ENCODE assay signal across 20 cellular contexts in the genomic region with DNA sequence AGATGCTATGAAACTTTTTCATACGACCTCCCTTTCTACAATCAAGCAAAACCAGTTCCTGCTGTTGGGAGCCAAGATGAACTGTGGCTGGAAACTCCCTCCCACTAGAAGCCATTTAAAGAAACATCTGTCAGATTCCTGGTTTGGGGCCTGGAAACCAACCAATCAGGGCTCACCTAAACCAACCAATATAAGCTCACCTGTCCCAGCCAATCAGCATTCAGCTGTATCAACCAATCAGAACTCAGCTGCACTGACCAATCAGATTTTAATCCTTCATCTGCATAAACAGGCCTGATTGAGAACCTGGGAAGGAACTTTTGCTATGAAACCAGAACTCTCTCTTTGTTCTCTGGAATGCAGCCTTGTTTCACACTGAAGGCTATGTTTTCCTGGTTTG. TPM values are rescaled to one million over a fixed set of nuclear protein-coding genes. Genes with fewer than 3 reads are reported as not detected.
A peak's percentile ranks its signal among the peaks of the same experiment; 100 is the strongest.
DNase-seq lines count a peak whose midpoint lies in the region; ATAC-seq, FAIRE-seq and TF ChIP-seq lines count a peak whose summit lies in the region.
"Had no signal": no experiment of that assay in that cellular context is flagged by ENCODE, and none has a peak within 500 bp of the region (broad histone marks: within the 10 kb centered on the region; RNA-seq: fewer than 3 reads in every experiment).

No MANE protein-coding gene starts in this region.

- H3K4me3 ChIP-seq in SK-N-SH (ENCODE audit: low read depth in 2 of 2, low read length in 1 of 2) (no peak overlapping the region), K562 (no peak overlapping the region), neuronal stem cell (ENCODE audit: low read length in 2 of 2) (no peak overlapping the region)
- H3K4me3 ChIP-seq: breast epithelium, psoas muscle had no signal

- no TSS peak for BruUV-seq in K562 (replicated peaks; lab: Mats Ljungman, UMichigan)

- no peak overlapping the region for H3K4ac ChIP-seq in neuronal stem cell (ENCODE audit: low read length)

- TF ChIP-seq EP300 in SK-N-SH (IDR thresholded peaks at IDR 0.05; ENCODE audit: borderline replicate concordance in 1 of 2, low read depth in 1 of 2, low read length in 1 of 2) = no peak
- no peak for TF ChIP-seq EP300 in K562 (IDR thresholded peaks at IDR 0.05; ENCODE audit: low read length)

- peaks cover 19% of the 10 kb centered on the region for H3F3A ChIP-seq in SK-N-SH (replicated peaks; ENCODE audit: insufficient read depth)

- TF ChIP-seq POLR2A in K562 (conservative IDR thresholded peaks at IDR 0.05) = no peak

- H2AK5ac ChIP-seq in neuronal stem cell (ENCODE audit: low read depth, low read length) = no peak overlapping the region

- H3K27ac ChIP-seq in SK-N-SH (ENCODE audit: low read depth in 2 of 2, low read length in 1 of 2) (no peak overlapping the region), K562 (ENCODE audit: extremely low read depth, low read depth, low read length) (no peak overlapping the region), neuronal stem cell (replicated peaks; ENCODE audit: low read length) (peak overlapping the region; percentile 37)
- H3K27ac ChIP-seq: breast epithelium, HL-60, psoas muscle had no signal

- H2AFZ ChIP-seq in SK-N-SH (ENCODE audit: low read depth) (no peak overlapping the region), K562 (ENCODE audit: low read depth, low read length) (no peak overlapping the region), neuronal stem cell (ENCODE audit: low read length) (no peak overlapping the region)

- CTCF ChIA-PET in SK-N-SH (lab: Yijun Ruan, JAX) = interaction anchor here (1.6 kb wide), 1 partner anchor 19 kb away, joined by 3 read pairs; no protein-coding TSS in a partner anchor
- CTCF ChIA-PET in K562 (lab: Yijun Ruan, JAX; ENCODE audit: low intra/inter-chr PET ratio) = no interaction called here

- no peak overlapping the region for H2BK15ac ChIP-seq in neuronal stem cell (ENCODE audit: low read length)

- no peaks in the 10 kb centered on the region for H3K4me1 ChIP-seq in SK-N-SH (ENCODE audit: control insufficient read depth in 1 of 2, insufficient read depth in 2 of 2, low read depth in 1 of 2, low read length in 1 of 2)
- no peaks in the 10 kb centered on the region for H3K4me1 ChIP-seq in K562 (replicated peaks in 1 of 2; ENCODE audit: control insufficient read depth in 2 of 2, insufficient read depth in 2 of 2, low read length in 2 of 2)
- H3K4me1 ChIP-seq in neuronal stem cell (ENCODE audit: control insufficient read depth in 2 of 2, insufficient read depth in 1 of 2, low read depth in 1 of 2, low read length in 2 of 2) = peaks cover 2 to 4% of the 10 kb centered on the region in 2 donors
- H3K4me1 ChIP-seq: breast epithelium, psoas muscle had no signal

- H4K91ac ChIP-seq in neuronal stem cell (ENCODE audit: low read depth, low read length, poor library complexity) = no peak overlapping the region

- H2BK120ac ChIP-seq in neuronal stem cell (ENCODE audit: low read depth, low read length) = no peak overlapping the region

- no peaks in the 10 kb centered on the region for H3K9me1 ChIP-seq in K562 (ENCODE audit: control insufficient read depth, insufficient read depth, low read length)

- H3K14ac ChIP-seq in neuronal stem cell (ENCODE audit: low read length) = no peak overlapping the region

- H3K27me3 ChIP-seq in SK-N-SH (ENCODE audit: insufficient read depth) (no peaks in the 10 kb centered on the region), K562 (ENCODE audit: control insufficient read depth in 2 of 2, insufficient read depth in 2 of 2, low read length in 2 of 2) (no peaks in the 10 kb centered on the region), neuronal stem cell (ENCODE audit: control insufficient read depth in 3 of 3, insufficient read depth in 3 of 3, low read depth in 1 of 3, low read length in 3 of 3) (no peaks in the 10 kb centered on the region)
- H3K27me3 ChIP-seq: breast epithelium had no signal

- H3K9me3 ChIP-seq in SK-N-SH (no peaks in the 10 kb centered on the region), K562 (replicated peaks; ENCODE audit: control insufficient read depth, insufficient read depth, low read depth, low read length) (no peaks in the 10 kb centered on the region), neuronal stem cell (replicated peaks in 1 of 2; ENCODE audit: control insufficient read depth in 2 of 2, insufficient read depth in 1 of 2, low read depth in 1 of 2, low read length in 2 of 2) (peaks cover 0 to 6% of the 10 kb centered on the region in 2 donors)
- H3K9me3 ChIP-seq: breast epithelium, psoas muscle had no signal

- WGBS in SK-N-SH (ENCODE audit: low lambda C conversion rate) = 93% methylated on average over 1 of the region's 1 CpG
- WGBS in K562 (ENCODE audit: insufficient coverage, low coverage, missing lambda C conversion rate) = 89% methylated on average over 1 of the region's 1 CpG
- WGBS in neuronal stem cell (ENCODE audit: extremely low coverage in 2 of 2, insufficient read length in 2 of 2, insufficient replicate concordance in 1 of 2), 2 donors = no CpG with 5 or more reads among the region's 1 CpG

- no peak overlapping the region for H3K23ac ChIP-seq in neuronal stem cell (ENCODE audit: low read depth, low read length, poor library complexity)

- H3K9ac ChIP-seq in SK-N-SH (no peak overlapping the region), K562 (ENCODE audit: insufficient read depth in 1 of 2, low read depth in 2 of 2, low read length in 2 of 2) (no peak overlapping the region), neuronal stem cell (ENCODE audit: low read depth, low read length, poor library complexity) (no peak overlapping the region)

- H3K79me1 ChIP-seq in neuronal stem cell (ENCODE audit: low read depth, low read length) = no peaks in the 10 kb centered on the region

- no peaks in the 10 kb centered on the region for H4K20me1 ChIP-seq in SK-N-SH (ENCODE audit: insufficient read depth)
- no peaks in the 10 kb centered on the region for H4K20me1 ChIP-seq in K562 (replicated peaks; ENCODE audit: control insufficient read depth, insufficient read depth, low read length)

- in situ Hi-C loops in K562 (cut with MboI) = no loop called here

- H3K18ac ChIP-seq in neuronal stem cell (ENCODE audit: low read length) = no peak overlapping the region

- TF ChIP-seq RAD21 in SK-N-SH (IDR thresholded peaks at IDR 0.05; ENCODE audit: low read length) (no peak), K562 (CRISPR knock-in tag; conservative IDR thresholded peaks at IDR 0.05 in 1 of 2, IDR thresholded peaks at IDR 0.05 in 1 of 2) (no peak)

- no peak overlapping the region for H2BK5ac ChIP-seq in neuronal stem cell (ENCODE audit: low read length)

- peaks cover 14% of the 10 kb centered on the region; the same call in 1 of the 2 replicates for H3K79me2 ChIP-seq in SK-N-SH (ENCODE audit: insufficient read depth)
- H3K79me2 ChIP-seq in K562 (ENCODE audit: control insufficient read depth, insufficient read depth, low read length) = no peaks in the 10 kb centered on the region

- no peaks in the 10 kb centered on the region for H3K9me2 ChIP-seq in SK-N-SH

- no peak for ATAC-seq in SK-N-SH treated with all-trans-retinoic acid at 6 μM for 48 hours
- peak; percentile 59; the same call in 2 of the 3 replicates for ATAC-seq in K562
- ATAC-seq in HG02973 (IDR thresholded peaks at IDR 0.05; ENCODE audit: unreplicated experiment) = no peak
- ATAC-seq: activated CD4-positive, CD25-positive, alpha-beta regulatory T cell treated with anti-CD3 and anti-CD28 coated beads, Interleukin-2, amount 50 U/mL, for 24 hours; left lobe of liver; psoas muscle; stimulated activated naive CD8-positive, alpha-beta T cell treated with anti-CD3 and anti-CD28 coated beads, Interleukin-15, amount 100 ng/mL, for 72 hours had no signal

- H4K8ac ChIP-seq in neuronal stem cell (ENCODE audit: low read depth, low read length) = no peak overlapping the region

- FAIRE-seq in K562 (lab: Jason Lieb, UNC) = peak; percentile 70

- intact Hi-C loops in K562 (cut with micrococcal nuclease) = no loop called here

- TF ChIP-seq CTCF in SK-N-SH (IDR thresholded peaks at IDR 0.05) (no peak), K562 (IDR thresholded peaks at IDR 0.05 in 2 of 3, conservative IDR thresholded peaks at IDR 0.05 in 1 of 3; ENCODE audit: insufficient read depth in 2 of 3, low read depth in 1 of 3, low read length in 3 of 3) (no peak)

- peaks cover 24 to 67% of the 10 kb centered on the region in 2 experiments for H3K36me3 ChIP-seq in SK-N-SH (replicated peaks in 1 of 2; ENCODE audit: control insufficient read depth in 1 of 2, insufficient read depth in 2 of 2, low read length in 1 of 2)
- H3K36me3 ChIP-seq in K562 (ENCODE audit: control insufficient read depth, insufficient read depth, low read length) = peaks cover 41% of the 10 kb centered on the region
- peaks cover 0 to 30% of the 10 kb centered on the region in 2 donors for H3K36me3 ChIP-seq in neuronal stem cell (replicated peaks in 1 of 2; ENCODE audit: control insufficient read depth in 2 of 2, insufficient read depth in 2 of 2, low read length in 2 of 2)
- H3K36me3 ChIP-seq: breast epithelium had no signal

- POLR2A ChIA-PET in SK-N-SH (lab: Yijun Ruan, JAX) (no interaction called here), K562 (lab: Yijun Ruan, JAX) (interaction anchor here (0.9 kb wide), 1 partner anchor 18 kb away, joined by 3 read pairs; no protein-coding TSS in a partner anchor)

- H3K4me2 ChIP-seq in SK-N-SH (no peak overlapping the region), K562 (ENCODE audit: insufficient read depth, low read length) (no peak overlapping the region), neuronal stem cell (ENCODE audit: insufficient read depth, low read length, poor library complexity, severe bottlenecking) (no peak overlapping the region)

- no peak overlapping the region for H2BK12ac ChIP-seq in neuronal stem cell (ENCODE audit: low read length)

- peak; percentile 20 for DNase-seq in SK-N-SH
- peak; percentile 16 for DNase-seq in MV-4-11 (lab: John Stamatoyannopoulos, UW)
- peak; percentile 18 to 72 (median 62) for DNase-seq in K562 (ENCODE audit: extremely low read depth in 1 of 4, low spot score in 3 of 4)
- DNase-seq in neuronal stem cell (ENCODE audit: low spot score) = peak; percentile 15
- no peak for DNase-seq in NCI-H1930 (lab: John Stamatoyannopoulos, UW)
- DNase-seq in NCI-H2081 treated with DMSO at 0.1 percent for 48 hours (lab: John Stamatoyannopoulos, UW) = no peak
- DNase-seq: activated CD8-positive, alpha-beta memory T cell treated with anti-CD3 and anti-CD28 coated beads, Interleukin-2, amount 50 U/mL, for 4 hours; activated naive CD4-positive, alpha-beta T cell treated with anti-CD3 and anti-CD28 coated beads, Interleukin-2, amount 50 U/mL, for 16 hours; CD8-positive, alpha-beta memory T cell; hippocampal formation; Kasumi-1; NCI-H1694 treated with DMSO at 0.1 percent for 48 hours; psoas muscle; stimulated activated naive CD8-positive, alpha-beta T cell treated with anti-CD3 and anti-CD28 coated beads, Interleukin-15, amount 100 ng/mL, for 72 hours had no signal

RNA-seq across cellular contexts. Expression of gene SNX14, which starts 42.4 kb away (rescaled TPM):
- polyA plus RNA-seq in SK-N-SH (2012; rRNA removed) (40.4 and 53.9 TPM in 2 replicates), K562 (2011; rRNA removed) (96.1 and 125 TPM in 2 replicates), K562 (2014; fragmentation: Illumina TruSeq; extraction: Trizol) (68.8 and 71.2 TPM in 2 replicates), K562 (2014; fragmentation: Nextera tagmentation; extraction: Ambion mirVana) (10 to 100 TPM; 46.5 to 61.1 TPM), K562 (2014; rRNA removed) (63.1 and 72.1 TPM in 2 replicates)
- 45.8 and 56.8 TPM in 2 replicates for polyA plus RNA-seq in SK-N-SH (2012; cell fraction: cytosol; rRNA removed)
- polyA plus RNA-seq in SK-N-SH (2012; cell fraction: nucleus; rRNA removed) = 86.5 and 129 TPM in 2 replicates
- 102 and 244 TPM in 2 replicates for total RNA-seq in K562 (2011; cell fraction: chromatin; rRNA removed; ENCODE audit: low replicate concordance)
- 82.4 and 99.2 TPM in 2 replicates for total RNA-seq in K562 (2011; cell fraction: nucleolus; rRNA removed)
- 108 and 129 TPM in 2 replicates for total RNA-seq in K562 (2011; cell fraction: nucleoplasm; rRNA removed)
- total RNA-seq in K562 (2014; rRNA removed) (66.3 and 84.2 TPM in 2 replicates), K562 (2014; rRNA removed; fragmentation: Illumina TruSeq; extraction: Trizol) (134 and 138 TPM in 2 replicates), K562 (2015; rRNA removed; fragmentation: Illumina TruSeq; extraction: Trizol) (131 and 140 TPM in 2 replicates), K562 (2021) (66.1 and 72.7 TPM in 2 replicates)
- 28.6 and 35.4 TPM in 2 replicates for polyA plus RNA-seq in K562 (2011; cell fraction: cytosol; rRNA removed)
- 54.9 and 67.4 TPM in 2 replicates for polyA plus RNA-seq in K562 (2011; cell fraction: nucleus; rRNA removed)
- 60.9 and 75.4 TPM in 2 replicates for polyA plus RNA-seq in K562 (2012)
- 149 and 151 TPM in 2 replicates for polyA minus RNA-seq in K562 (2011; rRNA and poly(A)+ RNA removed)
- 38.2 and 52.5 TPM in 2 replicates for polyA minus RNA-seq in K562 (2011; cell fraction: cytosol; rRNA and poly(A)+ RNA removed)
- polyA minus RNA-seq in K562 (2011; cell fraction: nucleus; rRNA and poly(A)+ RNA removed) = 72.2 and 76.3 TPM in 2 replicates
- 23.7 TPM for polyA plus RNA-seq in neuronal stem cell (2013, experiment 1 of 2)
- 25.1 TPM for polyA plus RNA-seq in neuronal stem cell (2013, experiment 2 of 2)

Comparison
In these comparisons a context has a peak if more than half of its experiments do, and no peak if none do; other contexts are left out.
1. DNase-seq: peak in SK-N-SH (single experiment), MV-4-11 (single experiment), K562 (4 of 4) and neuronal stem cell (single experiment); none in NCI-H1930 (0 of 2) and NCI-H2081 treated with DMSO at 0.1 percent for 48 hours (single experiment).